In genomic region chr1:54410359-54410758, GRCh38 we compare ENCODE assay signal across 16 cellular contexts. TPM values are rescaled to one million over a fixed set of nuclear protein-coding genes. Genes with fewer than 3 reads are reported as not detected.
DNase-seq lines count a peak whose midpoint lies in the region; ATAC-seq and TF ChIP-seq lines count a peak whose summit lies in the region.
"Had no signal": no experiment of that assay in that cellular context is flagged by ENCODE, and none has a peak within 500 bp of the region (broad histone marks: within the 10 kb centered on the region; RNA-seq: fewer than 3 reads in every experiment).

No MANE protein-coding gene starts in this region.

- H3K4me3 ChIP-seq in vagina = no peak overlapping the region
- no peak overlapping the region for H3K4me3 ChIP-seq in H7 (ENCODE audit: insufficient read depth, low read depth, low read length)
- H3K4me3 ChIP-seq: SK-N-MC had no signal

- H3K9me3 ChIP-seq in vagina = no peaks in the 10 kb centered on the region
- H3K9me3 ChIP-seq: Caco-2 had no signal

- H3K36me3 ChIP-seq in vagina = no peaks in the 10 kb centered on the region
- no peaks in the 10 kb centered on the region for H3K36me3 ChIP-seq in H7 (replicated peaks; ENCODE audit: control insufficient read depth, insufficient read depth, low read length)

- H3K4me1 ChIP-seq in vagina = peaks cover 41% of the 10 kb centered on the region

- H3K4me1 Mint-ChIP-seq in T-helper 2 cell treated with Interferon-gamma antibody and Interleukin-4, amounts not matched to agents 5 μg/mL and 100 μg/mL, for 36 hours (ENCODE audit: low read depth) = peaks cover 43% of the 10 kb centered on the region
- peaks cover 39 to 52% (median 48%) of the 10 kb centered on the region in 3 donors for H3K4me1 Mint-ChIP-seq in T-cell
- H3K4me1 Mint-ChIP-seq in nephron = peaks cover 54% of the 10 kb centered on the region

- DNase-seq in T-helper 2 cell treated with Interferon-gamma antibody and Interleukin-4, amounts not matched to agents 5 μg/mL and 100 μg/mL, for 36 hours (ENCODE audit: low spot score) = no peak
- DNase-seq in T-helper 2 cell (no peak), T-cell (no peak), vagina (ENCODE audit: extremely low spot score in 2 of 2) (no peak), SW 1271 (lab: John Stamatoyannopoulos, UW) (no peak), H7 (no peak)
- DNase-seq: 8988T, Caco-2, NCI-H146, NCI-H2081 treated with DMSO at 0.1 percent for 48 hours, NCI-H226, NCI-H69 had no signal

- TF ChIP-seq POLR2A in vagina (IDR thresholded peaks at IDR 0.05) = no peak

- ATAC-seq in T-cell (replicated peaks in 1 of 4) (no peak), GM21423 (IDR thresholded peaks at IDR 0.05; ENCODE audit: unreplicated experiment) (no peak)

- H3K27me3 Mint-ChIP-seq in T-helper 2 cell treated with Interferon-gamma antibody and Interleukin-4, amounts not matched to agents 5 μg/mL and 100 μg/mL, for 36 hours (ENCODE audit: low read depth) = peaks cover 8% of the 10 kb centered on the region
- H3K27me3 Mint-ChIP-seq in T-cell (peaks cover 0 to 4% of the 10 kb centered on the region in 2 donors), nephron (ENCODE audit: low read depth) (peaks cover 17% of the 10 kb centered on the region)

- H3K27me3 ChIP-seq in vagina (no peaks in the 10 kb centered on the region), H7 (ENCODE audit: control insufficient read depth, insufficient read depth, low read length) (peaks cover 3% of the 10 kb centered on the region)

- H3K36me3 Mint-ChIP-seq in T-helper 2 cell treated with Interferon-gamma antibody and Interleukin-4, amounts not matched to agents 5 μg/mL and 100 μg/mL, for 36 hours (ENCODE audit: low read depth) = no peaks in the 10 kb centered on the region
- H3K36me3 Mint-ChIP-seq in T-cell (no peaks in the 10 kb centered on the region), nephron (ENCODE audit: low read depth) (no peaks in the 10 kb centered on the region)

- intact Hi-C loops in vagina (cut with DNase I) = no loop called here

- no peak for TF ChIP-seq CTCF in nephron (IDR thresholded peaks at IDR 0.05; ENCODE audit: unreplicated experiment in 3 of 3)
- TF ChIP-seq CTCF in vagina (IDR thresholded peaks at IDR 0.05) = no peak

- no peaks in the 10 kb centered on the region for H3K9me3 Mint-ChIP-seq in T-helper 2 cell treated with Interferon-gamma antibody and Interleukin-4, amounts not matched to agents 5 μg/mL and 100 μg/mL, for 36 hours
- H3K9me3 Mint-ChIP-seq in T-cell (no peaks in the 10 kb centered on the region), nephron (no peaks in the 10 kb centered on the region)

- POLR2A ChIA-PET in T-cell (lab: Charles Lee) = no interaction called here

- CTCF ChIA-PET in T-cell (lab: Charles Lee) = interaction anchor here in 1 of 2 donors (1.0 kb wide), 1 partner anchor 335 kb away, joined by 3 read pairs; no protein-coding TSS in a partner anchor

- H3K27ac Mint-ChIP-seq in T-helper 2 cell treated with Interferon-gamma antibody and Interleukin-4, amounts not matched to agents 5 μg/mL and 100 μg/mL, for 36 hours = peak overlapping the region; percentile 6
- H3K27ac Mint-ChIP-seq in T-cell (peak overlapping the region; percentile 74 to 97), nephron (peak overlapping the region; percentile 76 to 100 (median 100))

- H3K4me3 Mint-ChIP-seq in T-helper 2 cell treated with Interferon-gamma antibody and Interleukin-4, amounts not matched to agents 5 μg/mL and 100 μg/mL, for 36 hours = no peak overlapping the region
- H3K4me3 Mint-ChIP-seq in T-cell = no peak overlapping the region
- peak overlapping the region in 1 of 3 experiments; percentile 16 for H3K4me3 Mint-ChIP-seq in nephron

- peak overlapping the region; percentile 97 for H3K27ac ChIP-seq in vagina
- H3K27ac ChIP-seq: C4-2B, SK-N-MC had no signal

RNA-seq across cellular contexts. Expression of gene SSBP3, which starts 4.2 kb away (rescaled TPM):
- 10 to 100 TPM; 51.5 to 84.5 (median 69.2) TPM for total RNA-seq in T-cell
- 70.7 TPM for total RNA-seq in vagina
- total RNA-seq in H7 (2014; rRNA removed; shearing (Covaris generic)) = 98.0 and 109 TPM in 2 replicates

Comparison
In these comparisons a context has a peak if more than half of its experiments do, and no peak if none do; other contexts are left out.
1. H3K27ac Mint-ChIP-seq: peak in every context shown above with its lines; median percentile 100 in nephron; 86 in T-cell; 6 in T-helper 2 cell treated with Interferon-gamma antibody and Interleukin-4, amounts not matched to agents 5 μg/mL and 100 μg/mL, for 36 hours.